ENCODE assay signal across 17 cellular contexts in the genomic region with DNA sequence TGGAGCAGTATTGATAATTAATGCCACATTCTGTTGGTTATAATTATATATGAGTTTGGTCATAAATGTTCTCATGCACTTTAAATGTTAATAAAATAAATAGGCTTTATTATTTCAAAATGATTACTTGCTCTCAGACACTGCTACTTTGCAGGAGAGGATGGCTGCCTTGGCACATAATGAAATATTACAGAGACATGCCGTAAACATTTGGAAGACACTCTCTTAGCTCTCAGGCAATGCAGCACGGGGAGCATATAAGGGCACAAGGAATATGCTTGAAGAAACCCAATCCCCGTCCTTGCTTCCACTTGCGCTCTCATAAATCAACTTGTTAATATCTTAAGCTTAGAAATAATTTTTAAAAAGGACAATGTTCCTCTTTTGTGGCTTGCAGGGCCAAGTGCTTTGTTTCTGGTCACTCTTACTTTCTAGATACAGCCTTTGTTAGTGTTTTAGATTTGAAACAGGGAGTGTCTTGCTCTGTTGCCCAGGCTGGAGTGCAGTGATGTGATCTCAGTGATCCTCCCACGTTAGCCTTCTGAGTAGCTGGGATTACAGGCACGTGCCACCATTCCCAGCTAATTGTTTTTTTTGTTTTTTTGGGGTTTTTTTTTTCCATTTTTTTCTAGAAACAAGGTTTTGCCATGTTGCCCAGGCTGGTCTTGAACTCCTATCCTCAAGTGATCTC.
DNase-seq lines count a peak whose midpoint lies in the region; ATAC-seq and TF ChIP-seq lines count a peak whose summit lies in the region.
"Had no signal": no experiment of that assay in that cellular context is flagged by ENCODE, and none has a peak within 500 bp of the region (broad histone marks: within the 10 kb centered on the region; RNA-seq: fewer than 3 reads in every experiment).

No MANE protein-coding gene starts in this region.

- TF ChIP-seq CTCF in right atrium auricular region (IDR thresholded peaks at IDR 0.05), result no peak
- TF ChIP-seq CTCF in nephron progenitor cell (IDR thresholded peaks at IDR 0.05), result no peak
- no peak for TF ChIP-seq CTCF in smooth muscle cell (IDR thresholded peaks at IDR 0.05; ENCODE audit: borderline replicate concordance, insufficient read depth, poor library complexity, severe bottlenecking)
- no peak for TF ChIP-seq CTCF in ascending aorta (IDR thresholded peaks at IDR 0.05)

- no peaks in the 10 kb centered on the region for H3K27me3 Mint-ChIP-seq in nephron progenitor cell (ENCODE audit: low read depth, poor library complexity)
- H3K27me3 Mint-ChIP-seq: CD4-positive, CD25-positive, alpha-beta regulatory T cell had no signal

- H3K27me3 ChIP-seq in right cardiac atrium (ENCODE audit: control insufficient read depth, insufficient read depth) (no peaks in the 10 kb centered on the region), right atrium auricular region (no peaks in the 10 kb centered on the region), smooth muscle cell (ENCODE audit: low read depth) (no peaks in the 10 kb centered on the region), ascending aorta (no peaks in the 10 kb centered on the region)
- H3K27me3 ChIP-seq: BLaER1 treated with 17β-estradiol and CSF1 and Interleukin-3, amounts not matched to agents 10 nM and 100 nM had no signal

- H3K9ac ChIP-seq in smooth muscle cell (ENCODE audit: low read depth), result no peak overlapping the region
- H3K9ac ChIP-seq: BLaER1 treated with 17β-estradiol and CSF1 and Interleukin-3, amounts not matched to agents 10 nM and 100 nM had no signal

- H3K4me1 ChIP-seq in right cardiac atrium (ENCODE audit: control insufficient read depth, insufficient read depth, low read length) (no peaks in the 10 kb centered on the region), right atrium auricular region (no peaks in the 10 kb centered on the region), smooth muscle cell (ENCODE audit: low read depth) (no peaks in the 10 kb centered on the region), ascending aorta (no peaks in the 10 kb centered on the region)
- H3K4me1 ChIP-seq: BLaER1 treated with 17β-estradiol and CSF1 and Interleukin-3, amounts not matched to agents 10 nM and 100 nM had no signal

- no peaks in the 10 kb centered on the region for H3F3A ChIP-seq in smooth muscle cell (ENCODE audit: low read depth)

- H4K20me1 ChIP-seq in smooth muscle cell (ENCODE audit: low read depth), result no peaks in the 10 kb centered on the region
- H4K20me1 ChIP-seq: BLaER1 treated with 17β-estradiol and CSF1 and Interleukin-3, amounts not matched to agents 10 nM and 100 nM had no signal

- peaks cover 36% of the 10 kb centered on the region for H3K36me3 Mint-ChIP-seq in nephron progenitor cell (ENCODE audit: low read depth)
- H3K36me3 Mint-ChIP-seq: CD4-positive, CD25-positive, alpha-beta regulatory T cell had no signal

- H3K4me3 Mint-ChIP-seq in nephron progenitor cell, result no peak overlapping the region
- H3K4me3 Mint-ChIP-seq: CD4-positive, CD25-positive, alpha-beta regulatory T cell; GM23338 had no signal

- DNase-seq in right cardiac atrium, result no peak
- no peak for DNase-seq in right atrium auricular region (ENCODE audit: low spot score)
- peak; percentile 62 for DNase-seq in fibroblast of gingiva (ENCODE audit: low read depth)
- no peak for DNase-seq in nephron progenitor cell
- no peak for DNase-seq in smooth muscle cell (lab: John Stamatoyannopoulos, UW; ENCODE audit: unreplicated experiment)
- DNase-seq in NCI-H524 (lab: John Stamatoyannopoulos, UW), result no peak
- no peak for DNase-seq in ascending aorta (ENCODE audit: low spot score in 2 of 2)
- DNase-seq: 8988T; Calu3; CD4-positive, CD25-positive, alpha-beta regulatory T cell; DMS79; H7 had no signal

- peaks cover 37% of the 10 kb centered on the region for H3K9me3 Mint-ChIP-seq in nephron progenitor cell
- H3K9me3 Mint-ChIP-seq: GM23338 had no signal

- H3K4me2 ChIP-seq in smooth muscle cell, result no peak overlapping the region
- H3K4me2 ChIP-seq: BLaER1 treated with 17β-estradiol and CSF1 and Interleukin-3, amounts not matched to agents 10 nM and 100 nM; GM23338 had no signal

- H3K4me1 Mint-ChIP-seq in nephron progenitor cell, result peaks cover 4% of the 10 kb centered on the region
- H3K4me1 Mint-ChIP-seq: CD4-positive, CD25-positive, alpha-beta regulatory T cell had no signal

- intact Hi-C loops in right cardiac atrium (cut with DNase I) (no loop called here), ascending aorta (cut with DNase I) (no loop called here)

- WGBS in right cardiac atrium, result 70% methylated on average over 6 of the region's 6 CpGs
- WGBS in smooth muscle cell (ENCODE audit: low lambda C conversion rate), result 82% methylated on average over 6 of the region's 6 CpGs

- H3K36me3 ChIP-seq in right atrium auricular region, result no peaks in the 10 kb centered on the region
- H3K36me3 ChIP-seq in smooth muscle cell (ENCODE audit: low read depth), result no peaks in the 10 kb centered on the region
- H3K36me3 ChIP-seq in ascending aorta, result no peaks in the 10 kb centered on the region
- H3K36me3 ChIP-seq: BLaER1 treated with 17β-estradiol and CSF1 and Interleukin-3, amounts not matched to agents 10 nM and 100 nM had no signal

- H3K9me3 ChIP-seq in right cardiac atrium (ENCODE audit: control insufficient read depth, low read length) (peaks cover 2% of the 10 kb centered on the region), right atrium auricular region (no peaks in the 10 kb centered on the region), smooth muscle cell (replicated peaks; ENCODE audit: low read depth) (no peaks in the 10 kb centered on the region), ascending aorta (no peaks in the 10 kb centered on the region)
- H3K9me3 ChIP-seq: BLaER1 treated with 17β-estradiol and CSF1 and Interleukin-3, amounts not matched to agents 10 nM and 100 nM had no signal

- no peaks in the 10 kb centered on the region for H3K79me2 ChIP-seq in smooth muscle cell (ENCODE audit: low read depth)

- H3K4me3 ChIP-seq in right cardiac atrium (ENCODE audit: low read length) (no peak overlapping the region), right atrium auricular region (no peak overlapping the region), smooth muscle cell (no peak overlapping the region), ascending aorta (no peak overlapping the region)
- H3K4me3 ChIP-seq: BLaER1 treated with 17β-estradiol and CSF1 and Interleukin-3, amounts not matched to agents 10 nM and 100 nM; GM12878; GM23338 had no signal

- ATAC-seq in right cardiac atrium (no peak), GM18511 (IDR thresholded peaks at IDR 0.05; ENCODE audit: unreplicated experiment) (no peak)
- ATAC-seq: GM12878, GM23338, HepG2 had no signal

- H3K27ac ChIP-seq in right cardiac atrium (ENCODE audit: low read length), result peak overlapping the region; percentile 2
- no peak overlapping the region for H3K27ac ChIP-seq in right atrium auricular region
- H3K27ac ChIP-seq in smooth muscle cell (ENCODE audit: low read depth), result no peak overlapping the region
- H3K27ac ChIP-seq in ascending aorta, result no peak overlapping the region
- H3K27ac ChIP-seq: BLaER1 treated with 17β-estradiol and CSF1 and Interleukin-3, amounts not matched to agents 10 nM and 100 nM had no signal

- H2AFZ ChIP-seq in smooth muscle cell (ENCODE audit: low read depth), result peak overlapping the region; percentile 35

- peak overlapping the region; percentile 72 for H3K27ac Mint-ChIP-seq in nephron progenitor cell
- H3K27ac Mint-ChIP-seq: CD4-positive, CD25-positive, alpha-beta regulatory T cell; GM23338 had no signal
